In the genomic region with DNA sequence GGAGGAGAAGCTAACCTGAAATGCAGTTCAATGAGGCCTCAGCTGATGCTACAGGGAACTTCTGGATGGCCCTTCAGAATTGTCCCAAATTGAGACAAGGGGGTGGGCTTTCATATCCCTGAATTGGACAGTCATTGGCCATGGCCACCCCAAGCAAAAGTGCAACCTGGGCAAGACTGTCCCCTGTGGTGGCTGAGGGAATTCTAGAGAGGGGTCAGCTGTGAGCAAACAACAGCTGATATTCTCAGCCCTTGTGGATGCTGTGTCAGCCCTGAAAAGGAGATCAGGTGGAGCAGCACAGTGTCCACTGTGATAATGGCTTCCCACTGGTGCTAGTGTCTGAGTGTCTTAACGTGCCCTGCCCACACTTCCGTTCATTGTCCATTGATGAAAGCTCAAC, we compare ENCODE assay signal across 35 cellular contexts.
DNase-seq lines count a peak whose midpoint lies in the region; ATAC-seq, FAIRE-seq and TF ChIP-seq lines count a peak whose summit lies in the region.
"Had no signal": no experiment of that assay in that cellular context is flagged by ENCODE, and none has a peak within 500 bp of the region (broad histone marks: within the 10 kb centered on the region; RNA-seq: fewer than 3 reads in every experiment).

No MANE protein-coding gene starts in this region.

- H3K27me3 Mint-ChIP-seq in WTC11 (ENCODE audit: low read depth): no peaks in the 10 kb centered on the region
- H3K27me3 Mint-ChIP-seq: naive B cell had no signal

- TF ChIP-seq EP300 in HepG2 (IDR thresholded peaks at IDR 0.05; ENCODE audit: low read depth in 2 of 2, low read length in 2 of 2) (no peak), HepG2 (CRISPR knock-in tag; IDR thresholded peaks at IDR 0.05; ENCODE audit: borderline replicate concordance) (no peak)

- no peak overlapping the region for H3K27ac Mint-ChIP-seq in WTC11
- H3K27ac Mint-ChIP-seq: activated B cell treated with CpG ODN at 0.5 μM for 24 hours; activated naive CD4-positive, alpha-beta T cell treated with anti-CD3 and anti-CD28 coated beads, Interleukin-2, amount 50 U/mL, for 24 hours; activated T-helper 2 cell treated with anti-CD3 and anti-CD28 coated beads, Interferon-gamma antibody, Interleukin-2, Interleukin-4, amounts not matched to agents 10 μg/mL and 5 μg/mL and 100 μg/mL, durations not matched to agents 14 hours and 24 hours and 36 hours; B cell; CD8-positive, alpha-beta memory T cell; naive B cell had no signal

- DNase-seq in HepG2 (ENCODE audit: low spot score): no peak
- no peak for DNase-seq in right lobe of liver
- DNase-seq in WTC11 (ENCODE audit: low spot score): no peak
- DNase-seq in iPS-NIHi11 (ENCODE audit: low spot score): peak; percentile 34
- DNase-seq in RWPE1 (ENCODE audit: low spot score): no peak
- no peak for DNase-seq in cerebellum (ENCODE audit: low spot score)
- DNase-seq in AG08395 (ENCODE audit: low spot score): no peak
- DNase-seq: activated B cell treated with CpG ODN at 0.5 μM for 24 hours; amygdala; CD8-positive, alpha-beta memory T cell; DMS79 treated with DMSO at 0.1 percent for 48 hours; effector memory CD4-positive, alpha-beta T cell; foreskin melanocyte; GF-D8; left cardiac atrium; mammary epithelial cell; naive B cell; NCI-H1048; NCI-H1694; NCI-H2171; NCI-H510A treated with DMSO at 0.1 percent for 48 hours; psoas muscle; SHP77; stimulated activated naive CD4-positive, alpha-beta T cell; T1000; testis; uterus had no signal

- H4K20me1 ChIP-seq in HepG2 (ENCODE audit: insufficient read depth, low read length): no peaks in the 10 kb centered on the region; the same call in 1 of the 2 replicates

- H3K27me3 ChIP-seq in HepG2 (ENCODE audit: control insufficient read depth in 1 of 2, insufficient read depth in 2 of 2, low read length in 2 of 2) (peaks cover 0 to 3% of the 10 kb centered on the region in 2 experiments; a peak in 1 of 5 replicates), right lobe of liver (no peaks in the 10 kb centered on the region)
- H3K27me3 ChIP-seq: breast epithelium, testis, uterus had no signal

- H3K9ac ChIP-seq in HepG2 (ENCODE audit: insufficient read depth, low read depth, low read length): no peak overlapping the region

- POLR2A ChIA-PET in HepG2 (lab: Yijun Ruan, JAX) (no interaction called here), WTC11 (lab: Charles Lee) (no interaction called here), RWPE1 (lab: Yijun Ruan, JAX; ENCODE audit: low non-redundant PET) (no interaction called here)

- TF ChIP-seq POLR2A in HepG2 (IDR thresholded peaks at IDR 0.05; ENCODE audit: insufficient read depth in 1 of 2, low read depth in 2 of 2, low read length in 2 of 2): no peak
- TF ChIP-seq POLR2A in right lobe of liver (IDR thresholded peaks at IDR 0.05): no peak

- H3K4me1 Mint-ChIP-seq in WTC11: no peaks in the 10 kb centered on the region
- H3K4me1 Mint-ChIP-seq: activated B cell treated with CpG ODN at 0.5 μM for 24 hours; activated naive CD4-positive, alpha-beta T cell treated with anti-CD3 and anti-CD28 coated beads, Interleukin-2, amount 50 U/mL, for 24 hours; B cell; CD8-positive, alpha-beta memory T cell; naive B cell had no signal

- no peak for FAIRE-seq in HepG2 (lab: Jason Lieb, UNC)
- FAIRE-seq: A204.1, GM12891 had no signal

- WGBS in HepG2 (ENCODE audit: low lambda C conversion rate): no CpG with 5 or more reads among the region's 2 CpGs
- WGBS in right lobe of liver (ENCODE audit: insufficient coverage, low coverage, low lambda C conversion rate, missing lambda C conversion rate): 43% methylated on average over 1 of the region's 2 CpGs

- no TSS peak for BruUV-seq in HepG2 (replicated peaks; lab: Mats Ljungman, UMichigan)

- no peak overlapping the region for H2AFZ ChIP-seq in HepG2 (ENCODE audit: low read length)

- no peak overlapping the region for H3K27ac ChIP-seq in HepG2 (ENCODE audit: extremely low read length, insufficient read depth, low read length)
- no peak overlapping the region for H3K27ac ChIP-seq in right lobe of liver
- H3K27ac ChIP-seq in RWPE1: no peak overlapping the region
- H3K27ac ChIP-seq: breast epithelium, coronary artery, psoas muscle, testis, uterus had no signal

- no peak for TF ChIP-seq CTCF in HepG2 (CRISPR knock-in tag; IDR thresholded peaks at IDR 0.05)
- TF ChIP-seq CTCF in right lobe of liver (IDR thresholded peaks at IDR 0.05): no peak
- TF ChIP-seq CTCF in WTC11 (IDR thresholded peaks at IDR 0.05): no peak
- no peak for TF ChIP-seq CTCF in RWPE1 (conservative IDR thresholded peaks at IDR 0.05; ENCODE audit: low read depth)

- peaks cover 20% of the 10 kb centered on the region for H3K9me3 Mint-ChIP-seq in WTC11
- H3K9me3 Mint-ChIP-seq: activated naive CD4-positive, alpha-beta T cell treated with anti-CD3 and anti-CD28 coated beads, Interleukin-2, amount 50 U/mL, for 24 hours; activated T-helper 2 cell treated with anti-CD3 and anti-CD28 coated beads, Interferon-gamma antibody, Interleukin-2, Interleukin-4, amounts not matched to agents 10 μg/mL and 5 μg/mL and 100 μg/mL, durations not matched to agents 14 hours and 24 hours and 36 hours had no signal

- H3K4me1 ChIP-seq in HepG2 (ENCODE audit: insufficient read depth, low read length) (no peaks in the 10 kb centered on the region), right lobe of liver (no peaks in the 10 kb centered on the region)
- H3K4me1 ChIP-seq: breast epithelium, testis, uterus had no signal

- no peaks in the 10 kb centered on the region for H3K9me3 ChIP-seq in HepG2 (ENCODE audit: low read length)
- no peaks in the 10 kb centered on the region for H3K9me3 ChIP-seq in right lobe of liver
- H3K9me3 ChIP-seq: breast epithelium, psoas muscle, testis, uterus had no signal

- TF ChIP-seq RAD21 in HepG2 (CRISPR knock-in tag; IDR thresholded peaks at IDR 0.05): no peak

- no peaks in the 10 kb centered on the region for H3K36me3 ChIP-seq in HepG2 (replicated peaks in 1 of 2; ENCODE audit: control insufficient read depth in 1 of 2, insufficient read depth in 2 of 2, low read length in 2 of 2)
- H3K36me3 ChIP-seq in right lobe of liver: no peaks in the 10 kb centered on the region
- H3K36me3 ChIP-seq: breast epithelium, uterus had no signal

- ATAC-seq in HepG2: peak; percentile 64
- ATAC-seq in right lobe of liver: no peak
- ATAC-seq in WTC11: peak; percentile 74
- no peak for ATAC-seq in GM21447 (IDR thresholded peaks at IDR 0.05; ENCODE audit: unreplicated experiment)
- ATAC-seq: left cardiac atrium had no signal

- no peak overlapping the region for H3K4me2 ChIP-seq in HepG2 (ENCODE audit: low read depth, low read length)

- no peak overlapping the region for H3K4me3 Mint-ChIP-seq in WTC11
- H3K4me3 Mint-ChIP-seq: activated B cell treated with CpG ODN at 0.5 μM for 24 hours; activated naive CD4-positive, alpha-beta T cell treated with anti-CD3 and anti-CD28 coated beads, Interleukin-2, amount 50 U/mL, for 24 hours; B cell; CD8-positive, alpha-beta memory T cell; naive B cell had no signal

- in situ Hi-C loops in HepG2 (cut with HindIII; ENCODE audit: extremely low pct_ligation_motif_present, low pct_unique_long_range_greater_than_20kb): no loop called here

- intact Hi-C loops in HepG2 (cut with micrococcal nuclease; ENCODE audit: unreplicated experiment): no loop called here
- intact Hi-C loops in right lobe of liver (cut with DNase I): no loop called here

- H3K36me3 Mint-ChIP-seq in WTC11: peaks cover 13% of the 10 kb centered on the region
- H3K36me3 Mint-ChIP-seq: activated naive CD4-positive, alpha-beta T cell treated with anti-CD3 and anti-CD28 coated beads, Interleukin-2, amount 50 U/mL, for 24 hours; CD8-positive, alpha-beta memory T cell had no signal

- H3K4me3 ChIP-seq in HepG2 (replicated peaks in 1 of 3; ENCODE audit: insufficient read depth in 1 of 3, low read depth in 2 of 3, low read length in 3 of 3) (no peak overlapping the region), right lobe of liver (no peak overlapping the region)
- H3K4me3 ChIP-seq: breast epithelium, coronary artery, psoas muscle, testis, uterus had no signal

- no peaks in the 10 kb centered on the region for H3K79me2 ChIP-seq in HepG2 (ENCODE audit: insufficient read depth, low read length)

- CTCF ChIA-PET in HepG2 (lab: Yijun Ruan, JAX; ENCODE audit: low intra/inter-chr PET ratio, low total read pairs): no interaction called here
- CTCF ChIA-PET in WTC11 (lab: Charles Lee): interaction anchor here (0.7 to 1.5 kb wide), 6 partner anchors 10 to 198 kb away, joined by 3 to 5 read pairs (median 4); no protein-coding TSS in a partner anchor
- CTCF ChIA-PET in RWPE1 (lab: Yijun Ruan, JAX): no interaction called here

TF ChIP-seq in HepG2, 621 proteins besides CTCF, POLR2A, EP300 and RAD21:
- no peak for TF ChIP-seq ZNF816 (CRISPR knock-in tag; IDR thresholded peaks at IDR 0.05; ENCODE audit: borderline replicate concordance)
- TF ChIP-seq MEIS1 (CRISPR knock-in tag; IDR thresholded peaks at IDR 0.05; ENCODE audit: borderline replicate concordance): no peak

TF ChIP-seq in WTC11, 78 proteins besides CTCF, POLR2A, EP300 and RAD21 (continues in another document):
- TF ChIP-seq TP53 (CRISPR knock-in tag; IDR thresholded peaks at IDR 0.05) (no peak), ZNF396 (CRISPR knock-in tag; IDR thresholded peaks at IDR 0.05; ENCODE audit: borderline replicate concordance) (no peak), IRF2 (CRISPR knock-in tag; IDR thresholded peaks at IDR 0.05; ENCODE audit: borderline replicate concordance, low read depth) (no peak)
- TF ChIP-seq, protein P1, sequence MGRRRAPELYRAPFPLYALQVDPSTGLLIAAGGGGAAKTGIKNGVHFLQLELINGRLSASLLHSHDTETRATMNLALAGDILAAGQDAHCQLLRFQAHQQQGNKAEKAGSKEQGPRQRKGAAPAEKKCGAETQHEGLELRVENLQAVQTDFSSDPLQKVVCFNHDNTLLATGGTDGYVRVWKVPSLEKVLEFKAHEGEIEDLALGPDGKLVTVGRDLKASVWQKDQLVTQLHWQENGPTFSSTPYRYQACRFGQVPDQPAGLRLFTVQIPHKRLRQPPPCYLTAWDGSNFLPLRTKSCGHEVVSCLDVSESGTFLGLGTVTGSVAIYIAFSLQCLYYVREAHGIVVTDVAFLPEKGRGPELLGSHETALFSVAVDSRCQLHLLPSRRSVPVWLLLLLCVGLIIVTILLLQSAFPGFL (CRISPR knock-in tag; IDR thresholded peaks at IDR 0.05; ENCODE audit: borderline replicate concordance): no peak
- TF ChIP-seq, protein P2, sequence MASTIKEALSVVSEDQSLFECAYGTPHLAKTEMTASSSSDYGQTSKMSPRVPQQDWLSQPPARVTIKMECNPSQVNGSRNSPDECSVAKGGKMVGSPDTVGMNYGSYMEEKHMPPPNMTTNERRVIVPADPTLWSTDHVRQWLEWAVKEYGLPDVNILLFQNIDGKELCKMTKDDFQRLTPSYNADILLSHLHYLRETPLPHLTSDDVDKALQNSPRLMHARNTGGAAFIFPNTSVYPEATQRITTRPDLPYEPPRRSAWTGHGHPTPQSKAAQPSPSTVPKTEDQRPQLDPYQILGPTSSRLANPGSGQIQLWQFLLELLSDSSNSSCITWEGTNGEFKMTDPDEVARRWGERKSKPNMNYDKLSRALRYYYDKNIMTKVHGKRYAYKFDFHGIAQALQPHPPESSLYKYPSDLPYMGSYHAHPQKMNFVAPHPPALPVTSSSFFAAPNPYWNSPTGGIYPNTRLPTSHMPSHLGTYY (CRISPR knock-in tag; IDR thresholded peaks at IDR 0.05): no peak

Comparison
In these comparisons a context has a peak if more than half of its experiments do, and no peak if none do; other contexts are left out.
1. ATAC-seq: peak in HepG2 (single experiment) and WTC11 (single experiment); none in right lobe of liver (0 of 4) and GM21447 (single experiment).